17 cellular contexts compared by ENCODE assay signal in genomic region chr3:122004123-122004522, GRCh38. TPM values are rescaled to one million over a fixed set of nuclear protein-coding genes. Genes with fewer than 3 reads are reported as not detected.
DNase-seq lines count a peak whose midpoint lies in the region; ATAC-seq and TF ChIP-seq lines count a peak whose summit lies in the region.
"Had no signal": no experiment of that assay in that cellular context is flagged by ENCODE, and none has a peak within 500 bp of the region (broad histone marks: within the 10 kb centered on the region; RNA-seq: fewer than 3 reads in every experiment).

No MANE protein-coding gene starts in this region.

- H3K9me2 ChIP-seq in MM.1S (replicated peaks; ENCODE audit: insufficient read depth, low read length) (no peaks in the 10 kb centered on the region), OCI-LY1 (ENCODE audit: low read depth, low read length) (no peaks in the 10 kb centered on the region), GM23338 (ENCODE audit: insufficient read depth) (0 out of 2 replicates have a peak, but pooled peaks cover 8% of the 10 kb centered on the region)

- DNase-seq in DMS53 treated with DMSO at 0.1 percent for 48 hours (lab: John Stamatoyannopoulos, UW; ENCODE audit: unreplicated experiment) (peak; percentile 44), MM.1S (no peak), left lung (no peak), H7 (no peak), GM23338 (ENCODE audit: low spot score) (no peak), GM19238 (ENCODE audit: insufficient read length, low spot score) (no peak)
- DNase-seq: activated T-cell treated with anti-CD3 and anti-CD28 coated beads for 4 hours; CD4-positive, alpha-beta memory T cell; dermis blood vessel endothelial cell; NCI-H1105; right lobe of liver; stomach had no signal

- peak overlapping the region; percentile 85 for H3K27ac ChIP-seq in MM.1S (ENCODE audit: low read length)
- peak overlapping the region; percentile 24 for H3K27ac ChIP-seq in OCI-LY1 (ENCODE audit: low read depth, low read length, poor library complexity, severe bottlenecking)
- H3K27ac ChIP-seq in left lung, result no peak overlapping the region
- H3K27ac ChIP-seq in GM23338 (ENCODE audit: low read depth), result no peak overlapping the region
- H3K27ac ChIP-seq: right lobe of liver, SK-N-MC, stomach had no signal

- peak; percentile 33 for ATAC-seq in left lung
- ATAC-seq in GM23338, result no peak

- H3K4me2 ChIP-seq in MM.1S (ENCODE audit: low read depth, low read length), result peak overlapping the region; percentile 85
- H3K4me2 ChIP-seq in OCI-LY1 (ENCODE audit: low read length), result peak overlapping the region; percentile 32
- no peak overlapping the region for H3K4me2 ChIP-seq in GM23338

- intact Hi-C loops in left lung (cut with DNase I), result no loop called here

- H3K27me3 ChIP-seq in MM.1S (replicated peaks; ENCODE audit: insufficient read depth, low read length), result no peaks in the 10 kb centered on the region
- H3K27me3 ChIP-seq in OCI-LY1 (ENCODE audit: insufficient read depth, low read length), result no peaks in the 10 kb centered on the region
- H3K27me3 ChIP-seq in left lung, result no peaks in the 10 kb centered on the region
- H3K27me3 ChIP-seq in H7 (ENCODE audit: control insufficient read depth, insufficient read depth, low read length), result no peaks in the 10 kb centered on the region
- H3K27me3 ChIP-seq in GM23338 (ENCODE audit: insufficient read depth), result no peaks in the 10 kb centered on the region
- H3K27me3 ChIP-seq: right lobe of liver had no signal

- H3K4me3 ChIP-seq in MM.1S (ENCODE audit: low read length) (no peak overlapping the region), OCI-LY1 (ENCODE audit: low read depth, low read length, poor library complexity, severe bottlenecking) (no peak overlapping the region), left lung (no peak overlapping the region), H7 (ENCODE audit: insufficient read depth, low read depth, low read length) (no peak overlapping the region), GM23338 (no peak overlapping the region)
- H3K4me3 ChIP-seq: lung, right lobe of liver, SK-N-MC, stomach had no signal

- peaks cover 21% of the 10 kb centered on the region for H3F3A ChIP-seq in MM.1S (ENCODE audit: insufficient read depth, low read length)
- no peaks in the 10 kb centered on the region for H3F3A ChIP-seq in OCI-LY1 (ENCODE audit: insufficient read depth, low read length)
- H3F3A ChIP-seq in GM23338 (replicated peaks; ENCODE audit: low read depth), result no peaks in the 10 kb centered on the region

- no peaks in the 10 kb centered on the region for H3K9me3 Mint-ChIP-seq in GM23338
- H3K9me3 Mint-ChIP-seq: neural crest cell had no signal

- H4K20me1 ChIP-seq in MM.1S (ENCODE audit: insufficient read depth, low read length) (no peaks in the 10 kb centered on the region), OCI-LY1 (ENCODE audit: insufficient read depth, low read length) (no peaks in the 10 kb centered on the region), GM23338 (replicated peaks; ENCODE audit: insufficient read depth) (no peaks in the 10 kb centered on the region)

- no peak overlapping the region for H3K27ac Mint-ChIP-seq in GM23338
- H3K27ac Mint-ChIP-seq: CD4-positive, alpha-beta memory T cell had no signal

- H3K4me3 Mint-ChIP-seq in GM23338, result no peak overlapping the region
- H3K4me3 Mint-ChIP-seq: CD4-positive, alpha-beta memory T cell; neural crest cell had no signal

- no peaks in the 10 kb centered on the region; the same call in 2 of the 3 replicates for H3K36me3 Mint-ChIP-seq in GM23338 (ENCODE audit: low read depth)
- H3K36me3 Mint-ChIP-seq: CD4-positive, alpha-beta memory T cell had no signal

- H3K36me3 ChIP-seq in MM.1S (replicated peaks; ENCODE audit: insufficient read depth, low read length), result no peaks in the 10 kb centered on the region
- H3K36me3 ChIP-seq in OCI-LY1 (ENCODE audit: insufficient read depth, low read length), result peaks cover 13% of the 10 kb centered on the region; the same call in 1 of the 2 replicates
- no peaks in the 10 kb centered on the region for H3K36me3 ChIP-seq in left lung
- no peaks in the 10 kb centered on the region for H3K36me3 ChIP-seq in H7 (replicated peaks; ENCODE audit: control insufficient read depth, insufficient read depth, low read length)
- no peaks in the 10 kb centered on the region for H3K36me3 ChIP-seq in GM23338 (ENCODE audit: insufficient read depth)
- H3K36me3 ChIP-seq: right lobe of liver, stomach had no signal

- H3K9me3 ChIP-seq in MM.1S (replicated peaks; ENCODE audit: insufficient read depth, low read length), result no peaks in the 10 kb centered on the region
- H3K9me3 ChIP-seq in OCI-LY1 (ENCODE audit: low read length), result no peaks in the 10 kb centered on the region
- no peaks in the 10 kb centered on the region for H3K9me3 ChIP-seq in left lung
- H3K9me3 ChIP-seq: right lobe of liver, stomach had no signal

- no peak for TF ChIP-seq CTCF in MM.1S (IDR thresholded peaks at IDR 0.05; ENCODE audit: low read length)
- no peak for TF ChIP-seq CTCF in OCI-LY1 (IDR thresholded peaks at IDR 0.05; ENCODE audit: low read length)
- no peak for TF ChIP-seq CTCF in left lung (IDR thresholded peaks at IDR 0.05)
- no peak for TF ChIP-seq CTCF in GM23338 (conservative IDR thresholded peaks at IDR 0.05; ENCODE audit: low read depth in 2 of 2)

- H3K9ac ChIP-seq in MM.1S (ENCODE audit: low read length) (peak overlapping the region; percentile 51; the same call in 1 of the 2 replicates), OCI-LY1 (ENCODE audit: low read length) (no peak overlapping the region)

- H2AFZ ChIP-seq in MM.1S (ENCODE audit: low read length) (no peak overlapping the region), OCI-LY1 (ENCODE audit: low read length) (no peak overlapping the region), GM23338 (no peak overlapping the region)

- H3K79me2 ChIP-seq in MM.1S (ENCODE audit: low read length), result no peaks in the 10 kb centered on the region
- H3K79me2 ChIP-seq in OCI-LY1 (ENCODE audit: insufficient read depth, low read length), result no peaks in the 10 kb centered on the region
- H3K79me2 ChIP-seq in GM23338 (replicated peaks; ENCODE audit: insufficient read depth), result no peaks in the 10 kb centered on the region

- peaks cover 11% of the 10 kb centered on the region for H3K27me3 Mint-ChIP-seq in GM23338 (ENCODE audit: insufficient read depth, low read depth, poor library complexity)

- H3K4me1 Mint-ChIP-seq in GM23338, result peaks cover 36% of the 10 kb centered on the region
- H3K4me1 Mint-ChIP-seq: neural crest cell had no signal

- H3K4me1 ChIP-seq in MM.1S (ENCODE audit: low read length) (peaks cover 41% of the 10 kb centered on the region), OCI-LY1 (ENCODE audit: insufficient read depth, low read length, severe bottlenecking) (peaks cover 47% of the 10 kb centered on the region), left lung (peaks cover 0 to 13% of the 10 kb centered on the region in 2 donors), GM23338 (ENCODE audit: insufficient read depth) (peaks cover 20% of the 10 kb centered on the region)
- H3K4me1 ChIP-seq: stomach had no signal

TF ChIP-seq in GM23338, 12 proteins besides CTCF, POLR2A, EP300 and RAD21:
- TF ChIP-seq REST (IDR thresholded peaks at IDR 0.05; ENCODE audit: unreplicated experiment) (no peak), EZH2 (IDR thresholded peaks at IDR 0.05; ENCODE audit: low read depth, unreplicated experiment) (no peak)

RNA-seq across cellular contexts. Expression of gene ILDR1, which starts 17.9 kb away (rescaled TPM):
- 1 to 10 TPM; 5.3 to 9.8 TPM for total RNA-seq in left lung
- 1.00 and 1.1 TPM in 2 replicates for total RNA-seq in H7 (2014; rRNA removed; shearing (Covaris generic))
- total RNA-seq in GM23338 (2014; rRNA removed; shearing (Covaris generic)), result 0.97 and 1.2 TPM in 2 replicates
- polyA plus RNA-seq in GM23338 (2016; fragmentation: Nextera tagmentation; extraction: Ambion mirVana), result 0.16 and 0.66 TPM in 2 replicates
- total RNA-seq: CD4-positive, alpha-beta memory T cell; dermis blood vessel endothelial cell; fibroblast of lung; neural crest cell had no signal
- polyA plus RNA-seq: CD4-positive, alpha-beta memory T cell; fibroblast of lung had no signal

RNA-seq across cellular contexts. Expression of gene CD86, which starts 51.0 kb away (rescaled TPM):
- total RNA-seq in left lung, result 10 to 100 TPM; 13.4 to 17.6 TPM
- 0.24 TPM in 1 of 2 replicates, not detected in the other for total RNA-seq in H7 (2014; rRNA removed; shearing (Covaris generic))
- 0.97 TPM in 1 of 2 replicates, not detected in the other for total RNA-seq in GM23338 (2014; rRNA removed; shearing (Covaris generic))
- polyA plus RNA-seq in GM23338 (2016; fragmentation: Nextera tagmentation; extraction: Ambion mirVana), result not detected in 2 replicates
- total RNA-seq: dermis blood vessel endothelial cell, fibroblast of lung, neural crest cell had no signal
- polyA plus RNA-seq: fibroblast of lung had no signal

Comparison
In these comparisons a context has a peak if more than half of its experiments do, and no peak if none do; other contexts are left out.
1. H3K27ac ChIP-seq: peak in MM.1S (single experiment) and OCI-LY1 (single experiment); none in left lung (0 of 2) and GM23338 (single experiment).